In the genomic region with DNA sequence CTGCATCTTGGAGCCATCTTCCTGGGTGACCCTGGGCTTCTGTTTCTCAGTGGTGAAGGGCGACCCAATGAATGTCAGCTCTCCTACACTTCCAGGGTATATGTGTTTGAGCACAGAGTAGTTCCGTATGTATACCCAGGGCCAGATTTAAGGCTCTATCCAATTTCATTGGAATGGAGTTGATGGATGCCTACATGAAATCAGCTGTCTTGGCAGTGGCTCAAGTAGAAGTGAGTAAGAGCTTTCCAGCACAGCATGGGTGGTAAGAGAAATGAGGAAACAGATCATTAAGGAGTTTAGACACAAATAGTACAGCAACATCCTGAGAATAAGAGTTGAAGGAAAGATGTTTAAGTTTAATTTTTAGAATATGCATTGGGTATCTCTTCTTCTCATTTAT, we compare ENCODE assay signal across 23 cellular contexts.
"Had no signal": no experiment of that assay in that cellular context is flagged by ENCODE, and none has a peak within 500 bp of the region (broad histone marks: within the 10 kb centered on the region; RNA-seq: fewer than 3 reads in every experiment).

No MANE protein-coding gene starts in this region.

- H3K4me1 Mint-ChIP-seq: immature natural killer cell; memory B cell; natural killer cell; stimulated activated naive B cell treated with anti-CD40 and anti-IgM and Interleukin-4, amounts not matched to agents 10 μg/mL and 1 μg/mL and 100 μg/mL, for 72 hours had no signal

- ATAC-seq: effector memory CD8-positive, alpha-beta T cell; natural killer cell; right cardiac atrium; stimulated activated naive B cell treated with anti-CD40 and anti-IgM and Interleukin-4, amounts not matched to agents 10 μg/mL and 1 μg/mL and 100 μg/mL, for 72 hours had no signal

- H3K9me3 Mint-ChIP-seq: memory B cell; stimulated activated naive B cell treated with anti-CD40 and anti-IgM and Interleukin-4, amounts not matched to agents 10 μg/mL and 1 μg/mL and 100 μg/mL, for 72 hours; stimulated activated naive CD8-positive, alpha-beta T cell treated with anti-CD3 and anti-CD28 coated beads, Interleukin-15, Interleukin-2, amounts not matched to agents 100 ng/mL and 50 ng/mL, for 24 hours had no signal

- H3K27ac Mint-ChIP-seq: effector memory CD8-positive, alpha-beta T cell; immature natural killer cell; memory B cell; natural killer cell; stimulated activated naive B cell treated with anti-CD40 and anti-IgM and Interleukin-4, amounts not matched to agents 10 μg/mL and 1 μg/mL and 100 μg/mL, for 72 hours; stimulated activated naive CD8-positive, alpha-beta T cell treated with anti-CD3 and anti-CD28 coated beads, Interleukin-15, Interleukin-2, amounts not matched to agents 100 ng/mL and 50 ng/mL, for 24 hours had no signal

- H3K4me3 ChIP-seq: lung, ovary, psoas muscle, skin epidermis, spleen, thoracic aorta, tibial nerve, upper lobe of left lung had no signal

- H3K4me3 Mint-ChIP-seq: effector memory CD8-positive, alpha-beta T cell; immature natural killer cell; memory B cell; natural killer cell; stimulated activated naive B cell treated with anti-CD40 and anti-IgM and Interleukin-4, amounts not matched to agents 10 μg/mL and 1 μg/mL and 100 μg/mL, for 72 hours; stimulated activated naive CD8-positive, alpha-beta T cell treated with anti-CD3 and anti-CD28 coated beads, Interleukin-15, Interleukin-2, amounts not matched to agents 100 ng/mL and 50 ng/mL, for 24 hours had no signal

- H3K27me3 Mint-ChIP-seq: effector memory CD8-positive, alpha-beta T cell; memory B cell; stimulated activated naive B cell treated with anti-CD40 and anti-IgM and Interleukin-4, amounts not matched to agents 10 μg/mL and 1 μg/mL and 100 μg/mL, for 72 hours; stimulated activated naive CD8-positive, alpha-beta T cell treated with anti-CD3 and anti-CD28 coated beads, Interleukin-15, Interleukin-2, amounts not matched to agents 100 ng/mL and 50 ng/mL, for 24 hours had no signal

- H3K36me3 Mint-ChIP-seq: immature natural killer cell; memory B cell; natural killer cell; stimulated activated naive B cell treated with anti-CD40 and anti-IgM and Interleukin-4, amounts not matched to agents 10 μg/mL and 1 μg/mL and 100 μg/mL, for 72 hours had no signal

- DNase-seq: cortex of kidney; effector memory CD8-positive, alpha-beta T cell; erythroblast; hypothalamus; immature natural killer cell; islet precursor cell; kidney glomerular epithelial cell; natural killer cell; occipital lobe; ovary; posterior cingulate gyrus; psoas muscle; right cardiac atrium; spleen; stimulated activated CD4-positive, alpha-beta T cell treated with anti-CD3 and anti-CD28 coated beads, Interleukin-4, amount 100 ng/mL, for 4 hours; stimulated activated naive B cell treated with anti-CD40 and anti-IgM and Interleukin-4, amounts not matched to agents 10 μg/mL and 1 μg/mL and 100 μg/mL, for 72 hours; upper lobe of left lung had no signal
